Comparison of ENCODE assay signal across 13 cellular contexts in genomic region chr18:58893388-58894099, GRCh38. TPM values are rescaled to one million over a fixed set of nuclear protein-coding genes. Genes with fewer than 3 reads are reported as not detected.
DNase-seq lines count a peak whose midpoint lies in the region; ATAC-seq, FAIRE-seq and TF ChIP-seq lines count a peak whose summit lies in the region.
"Had no signal": no experiment of that assay in that cellular context is flagged by ENCODE, and none has a peak within 500 bp of the region (broad histone marks: within the 10 kb centered on the region; RNA-seq: fewer than 3 reads in every experiment).

No MANE protein-coding gene starts in this region.

- no peak overlapping the region for H3K9ac ChIP-seq in HepG2 (ENCODE audit: insufficient read depth, low read depth, low read length)
- H3K9ac ChIP-seq: BLaER1 treated with 17β-estradiol and CSF1 and Interleukin-3, amounts not matched to agents 10 nM and 100 nM had no signal

- no peak for FAIRE-seq in HepG2 (lab: Jason Lieb, UNC)
- FAIRE-seq: GM12878 had no signal

- TF ChIP-seq RAD21 in HepG2 (CRISPR knock-in tag; IDR thresholded peaks at IDR 0.05): no peak

- peaks cover 3% of the 10 kb centered on the region for H3K4me1 ChIP-seq in prostate gland (replicated peaks)
- no peaks in the 10 kb centered on the region for H3K4me1 ChIP-seq in HepG2 (ENCODE audit: insufficient read depth, low read length)

- H3K36me3 ChIP-seq in prostate gland (no peaks in the 10 kb centered on the region), HepG2 (replicated peaks in 1 of 2; ENCODE audit: control insufficient read depth in 1 of 2, insufficient read depth in 2 of 2, low read length in 2 of 2) (no peaks in the 10 kb centered on the region)
- H3K36me3 ChIP-seq: BLaER1 treated with 17β-estradiol and CSF1 and Interleukin-3, amounts not matched to agents 10 nM and 100 nM had no signal

- no peaks in the 10 kb centered on the region for H3K9me3 ChIP-seq in prostate gland
- H3K9me3 ChIP-seq in HepG2 (ENCODE audit: low read length): no peaks in the 10 kb centered on the region
- H3K9me3 ChIP-seq: BLaER1 treated with 17β-estradiol and CSF1 and Interleukin-3, amounts not matched to agents 10 nM and 100 nM had no signal

- whole genome bisulfite sequencing in prostate gland: 93% methylated on average over 12 of the region's 12 CpGs
- 25% methylated on average over 12 of the region's 12 CpGs for WGBS in HepG2 (ENCODE audit: low lambda C conversion rate)

- no peak overlapping the region for H3K4me3 ChIP-seq in dorsolateral prefrontal cortex
- H3K4me3 ChIP-seq in prostate gland: no peak overlapping the region
- H3K4me3 ChIP-seq in HepG2 (replicated peaks in 1 of 3; ENCODE audit: insufficient read depth in 1 of 3, low read depth in 2 of 3, low read length in 3 of 3): no peak overlapping the region
- H3K4me3 ChIP-seq: BLaER1 treated with 17β-estradiol and CSF1 and Interleukin-3, amounts not matched to agents 10 nM and 100 nM; GM12878 had no signal

- H2AFZ ChIP-seq in HepG2 (ENCODE audit: low read length): no peak overlapping the region

- H3K4me2 ChIP-seq in HepG2 (ENCODE audit: low read depth, low read length): no peak overlapping the region
- H3K4me2 ChIP-seq: BLaER1 treated with 17β-estradiol and CSF1 and Interleukin-3, amounts not matched to agents 10 nM and 100 nM had no signal

- TF ChIP-seq EP300 in HepG2 (IDR thresholded peaks at IDR 0.05; ENCODE audit: low read depth in 2 of 2, low read length in 2 of 2): no peak
- no peak for TF ChIP-seq EP300 in HepG2 (CRISPR knock-in tag; IDR thresholded peaks at IDR 0.05; ENCODE audit: borderline replicate concordance)

- no TSS peak for BruUV-seq in HepG2 (replicated peaks; lab: Mats Ljungman, UMichigan)

- TF ChIP-seq POLR2A in prostate gland (IDR thresholded peaks at IDR 0.05) (no peak), HepG2 (IDR thresholded peaks at IDR 0.05; ENCODE audit: insufficient read depth in 1 of 2, low read depth in 2 of 2, low read length in 2 of 2) (no peak)

- DNase-seq in EH (ENCODE audit: low read depth) (peak; percentile 65), LHCN-M2 (ENCODE audit: low read depth) (peak; percentile 54), dorsolateral prefrontal cortex (no peak), prostate gland (ENCODE audit: low spot score) (no peak), DMS114 treated with DMSO at 0.1 percent for 48 hours (lab: John Stamatoyannopoulos, UW; ENCODE audit: unreplicated experiment) (no peak), HepG2 (ENCODE audit: low spot score) (no peak), DMS153 treated with DMSO at 0.1 percent for 48 hours (lab: John Stamatoyannopoulos, UW; ENCODE audit: unreplicated experiment) (no peak)
- DNase-seq: activated naive CD4-positive, alpha-beta T cell treated with anti-CD3 and anti-CD28 coated beads, Interleukin-2, amount 50 U/mL, for 16 hours; NCI-H1048 had no signal

- H3K27ac ChIP-seq in dorsolateral prefrontal cortex: peak overlapping the region in 31 of 59 donors; percentile 10 to 82 (median 67)
- peak overlapping the region; percentile 4 to 63 for H3K27ac ChIP-seq in prostate gland
- no peak overlapping the region for H3K27ac ChIP-seq in HepG2 (ENCODE audit: extremely low read length, insufficient read depth, low read length)
- H3K27ac ChIP-seq: BLaER1 treated with 17β-estradiol and CSF1 and Interleukin-3, amounts not matched to agents 10 nM and 100 nM had no signal

- H3K79me2 ChIP-seq in HepG2 (ENCODE audit: insufficient read depth, low read length): no peaks in the 10 kb centered on the region

- no peak for TF ChIP-seq CTCF in dorsolateral prefrontal cortex (IDR thresholded peaks at IDR 0.05 in 54 of 56, conservative IDR thresholded peaks at IDR 0.05 in 2 of 56; ENCODE audit: low read depth in 1 of 56, partially characterized antibody in 56 of 56)
- TF ChIP-seq CTCF in prostate gland (IDR thresholded peaks at IDR 0.05): no peak
- no peak for TF ChIP-seq CTCF in HepG2 (CRISPR knock-in tag; IDR thresholded peaks at IDR 0.05)

- ATAC-seq in HepG2 (no peak), HG02852 (IDR thresholded peaks at IDR 0.05; ENCODE audit: unreplicated experiment) (no peak)
- ATAC-seq: GM12878, SK-N-SH treated with all-trans-retinoic acid at 6 μM for 48 hours had no signal

- in situ Hi-C loops in HepG2 (cut with HindIII; ENCODE audit: extremely low pct_ligation_motif_present, low pct_unique_long_range_greater_than_20kb): no loop called here

- H3K27me3 ChIP-seq in dorsolateral prefrontal cortex (no peaks in the 10 kb centered on the region), prostate gland (replicated peaks; ENCODE audit: insufficient read depth) (no peaks in the 10 kb centered on the region), HepG2 (ENCODE audit: control insufficient read depth in 1 of 2, insufficient read depth in 2 of 2, low read length in 2 of 2) (peaks cover 0 to 7% of the 10 kb centered on the region in 2 experiments; a peak in 1 of 5 replicates)

- intact Hi-C loops in dorsolateral prefrontal cortex (cut with DNase I) (no loop called here), prostate gland (cut with DNase I) (no loop called here), HepG2 (cut with micrococcal nuclease; ENCODE audit: unreplicated experiment) (no loop called here)

- POLR2A ChIA-PET in HepG2 (lab: Yijun Ruan, JAX): no interaction called here

- CTCF ChIA-PET in HepG2 (lab: Yijun Ruan, JAX; ENCODE audit: low intra/inter-chr PET ratio, low total read pairs): no interaction called here

- no peaks in the 10 kb centered on the region for H4K20me1 ChIP-seq in HepG2 (ENCODE audit: insufficient read depth, low read length)

TF ChIP-seq in HepG2, 621 proteins besides CTCF, POLR2A, EP300 and RAD21 (continues in another document):
- TF ChIP-seq ZNF337 (CRISPR knock-in tag; IDR thresholded peaks at IDR 0.05; ENCODE audit: borderline replicate concordance, low read depth) (no peak), MLLT10 (CRISPR knock-in tag; IDR thresholded peaks at IDR 0.05) (no peak), ZBTB14 (CRISPR knock-in tag; IDR thresholded peaks at IDR 0.05) (no peak), SOX13 (IDR thresholded peaks at IDR 0.05) (no peak), SOX13 (CRISPR knock-in tag; conservative IDR thresholded peaks at IDR 0.05 in 1 of 2, IDR thresholded peaks at IDR 0.05 in 1 of 2) (no peak)

RNA-seq across cellular contexts. Expression of gene ZNF532, which starts 28.9 kb away (rescaled TPM):
- total RNA-seq in LHCN-M2 (2014; rRNA removed) (32.7 and 33.5 TPM in 2 replicates), dorsolateral prefrontal cortex (100 to 1,000 TPM; 105 to 233 (median 146) TPM), prostate gland (100 to 1,000 TPM; 231 to 299 TPM), HepG2 (2016; rRNA removed; fragmentation: Illumina TruSeq; extraction: Trizol) (not detected in 2 replicates)
- 15.2 TPM for polyA plus RNA-seq in LHCN-M2 (2012)
- not detected in 2 replicates for total RNA-seq in HepG2 (2016; cell fraction: cytosol; rRNA removed; fragmentation: Illumina TruSeq; extraction: Trizol; ENCODE audit: low read depth)
- not detected in 2 replicates for total RNA-seq in HepG2 (2016; cell fraction: insoluble cytoplasmic fraction; rRNA removed; fragmentation: Illumina TruSeq; extraction: Trizol)
- not detected in 2 replicates for total RNA-seq in HepG2 (2016; cell fraction: membrane; rRNA removed; fragmentation: Illumina TruSeq; extraction: Trizol)
- not detected in 2 replicates for total RNA-seq in HepG2 (2016; cell fraction: nucleus; rRNA removed; fragmentation: Illumina TruSeq; extraction: Trizol)
- polyA plus RNA-seq in HepG2 (2011; rRNA removed): not detected in 2 replicates
- 0.04 TPM in 1 of 2 replicates, not detected in the other for polyA plus RNA-seq in HepG2 (2011; cell fraction: cytosol; rRNA removed)
- not detected in 2 replicates for polyA plus RNA-seq in HepG2 (2011; cell fraction: nucleus; rRNA removed)
- polyA plus RNA-seq in HepG2 (2012): not detected in 2 replicates
- not detected in 2 replicates for polyA plus RNA-seq in HepG2 (2016; cell fraction: cytosol; fragmentation: Illumina TruSeq; extraction: Trizol; ENCODE audit: low read depth)
- polyA plus RNA-seq in HepG2 (2016; cell fraction: insoluble cytoplasmic fraction; fragmentation: Illumina TruSeq; extraction: Trizol; ENCODE audit: low read depth): not detected in 2 replicates
- polyA plus RNA-seq in HepG2 (2016; cell fraction: membrane; fragmentation: Illumina TruSeq; extraction: Trizol; ENCODE audit: low read depth): not detected in 2 replicates
- polyA plus RNA-seq in HepG2 (2016; cell fraction: nucleus; fragmentation: Illumina TruSeq; extraction: Trizol; ENCODE audit: insufficient read depth, low read depth): not detected in 2 replicates
- 62.5 TPM in 1 of 2 replicates, not detected in the other for polyA minus RNA-seq in HepG2 (2011; rRNA and poly(A)+ RNA removed; ENCODE audit: low replicate concordance)
- 1.1 TPM in 1 of 2 replicates, not detected in the other for polyA minus RNA-seq in HepG2 (2011; cell fraction: cytosol; rRNA and poly(A)+ RNA removed)
- not detected in 2 replicates for polyA minus RNA-seq in HepG2 (2011; cell fraction: nucleus; rRNA and poly(A)+ RNA removed)

Comparison
In these comparisons a context has a peak if more than half of its experiments do, and no peak if none do; other contexts are left out.
1. DNase-seq: peak in EH (single experiment) and LHCN-M2 (single experiment); none in dorsolateral prefrontal cortex (0 of 10), prostate gland (single experiment), DMS114 treated with DMSO at 0.1 percent for 48 hours (single experiment), HepG2 (single experiment) and DMS153 treated with DMSO at 0.1 percent for 48 hours (single experiment).
2. RNA of gene ZNF532, which starts 28.9 kb away (total RNA-seq): 231 to 299 TPM in prostate gland, 105 to 233 TPM in dorsolateral prefrontal cortex and 32.7 to 33.5 TPM in LHCN-M2; not detected in HepG2; every median in the first group is over 10 times any median in the second.